Comparison of ENCODE assay signal across 1 cellular context in the genomic region with DNA sequence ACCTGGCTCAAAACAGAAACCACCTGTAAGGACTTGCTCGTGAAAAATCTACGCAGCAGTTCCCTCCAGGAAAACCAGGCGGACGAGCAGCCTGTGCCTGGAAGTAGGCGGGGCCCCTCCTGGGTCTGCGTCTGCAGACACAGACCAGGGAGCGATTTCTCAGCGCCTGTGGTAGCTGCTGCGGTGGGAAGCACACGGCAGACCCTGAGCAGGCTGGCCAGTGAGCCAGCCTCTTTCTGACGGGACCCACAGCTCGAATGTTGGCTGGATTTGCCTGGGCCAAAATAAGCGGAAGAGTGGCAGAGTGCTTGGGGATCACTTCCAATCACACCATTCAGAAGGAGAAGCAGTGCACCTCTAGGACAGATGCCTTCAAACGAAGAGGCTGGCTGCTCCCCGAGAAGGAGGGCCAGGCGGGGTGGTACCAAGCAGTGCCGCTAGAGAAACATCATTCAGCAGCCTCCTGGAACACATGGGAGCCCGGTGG.
TF ChIP-seq lines count a peak whose summit lies in the region.

No MANE protein-coding gene starts in this region.

TF ChIP-seq in GM23338, 12 proteins besides CTCF, POLR2A, EP300 and RAD21 (continued from another document):
- TF ChIP-seq, protein P1, sequence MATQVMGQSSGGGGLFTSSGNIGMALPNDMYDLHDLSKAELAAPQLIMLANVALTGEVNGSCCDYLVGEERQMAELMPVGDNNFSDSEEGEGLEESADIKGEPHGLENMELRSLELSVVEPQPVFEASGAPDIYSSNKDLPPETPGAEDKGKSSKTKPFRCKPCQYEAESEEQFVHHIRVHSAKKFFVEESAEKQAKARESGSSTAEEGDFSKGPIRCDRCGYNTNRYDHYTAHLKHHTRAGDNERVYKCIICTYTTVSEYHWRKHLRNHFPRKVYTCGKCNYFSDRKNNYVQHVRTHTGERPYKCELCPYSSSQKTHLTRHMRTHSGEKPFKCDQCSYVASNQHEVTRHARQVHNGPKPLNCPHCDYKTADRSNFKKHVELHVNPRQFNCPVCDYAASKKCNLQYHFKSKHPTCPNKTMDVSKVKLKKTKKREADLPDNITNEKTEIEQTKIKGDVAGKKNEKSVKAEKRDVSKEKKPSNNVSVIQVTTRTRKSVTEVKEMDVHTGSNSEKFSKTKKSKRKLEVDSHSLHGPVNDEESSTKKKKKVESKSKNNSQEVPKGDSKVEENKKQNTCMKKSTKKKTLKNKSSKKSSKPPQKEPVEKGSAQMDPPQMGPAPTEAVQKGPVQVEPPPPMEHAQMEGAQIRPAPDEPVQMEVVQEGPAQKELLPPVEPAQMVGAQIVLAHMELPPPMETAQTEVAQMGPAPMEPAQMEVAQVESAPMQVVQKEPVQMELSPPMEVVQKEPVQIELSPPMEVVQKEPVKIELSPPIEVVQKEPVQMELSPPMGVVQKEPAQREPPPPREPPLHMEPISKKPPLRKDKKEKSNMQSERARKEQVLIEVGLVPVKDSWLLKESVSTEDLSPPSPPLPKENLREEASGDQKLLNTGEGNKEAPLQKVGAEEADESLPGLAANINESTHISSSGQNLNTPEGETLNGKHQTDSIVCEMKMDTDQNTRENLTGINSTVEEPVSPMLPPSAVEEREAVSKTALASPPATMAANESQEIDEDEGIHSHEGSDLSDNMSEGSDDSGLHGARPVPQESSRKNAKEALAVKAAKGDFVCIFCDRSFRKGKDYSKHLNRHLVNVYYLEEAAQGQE (IDR thresholded peaks at IDR 0.05; ENCODE audit: unreplicated experiment): no peak
TF ChIP-seq in GM23338: peak in this region for 0.
